8 cellular contexts compared by ENCODE assay signal in genomic region chr3:156816091-156816793, GRCh38. TPM values are rescaled to one million over a fixed set of nuclear protein-coding genes. Genes with fewer than 3 reads are reported as not detected.
DNase-seq lines count a peak whose midpoint lies in the region; ATAC-seq and TF ChIP-seq lines count a peak whose summit lies in the region.

No MANE protein-coding gene starts in this region.

- POLR2A ChIA-PET in MCF 10A (lab: Yijun Ruan, JAX): interaction anchor here (1.1 to 8.0 kb wide), 3 partner anchors 34 to 270 kb away, joined by 3 to 103 read pairs (median 4); partner anchors contain the start of gene TIPARP

- no peaks in the 10 kb centered on the region for H3K9me3 Mint-ChIP-seq in T-helper 2 cell treated with Interferon-gamma antibody and Interleukin-4, amounts not matched to agents 5 μg/mL and 100 μg/mL, for 36 hours
- no peaks in the 10 kb centered on the region for H3K9me3 Mint-ChIP-seq in MCF 10A (ENCODE audit: unreplicated experiment)

- CTCF ChIA-PET in MCF 10A (lab: Yijun Ruan, JAX): interaction anchor here (0.7 kb wide), 1 partner anchor 311 kb away, joined by 3 read pairs; no protein-coding TSS in a partner anchor

- intact Hi-C loops in MCF 10A (cut with micrococcal nuclease): loop anchor here (5.0 kb wide), 2 partner anchors 124 to 316 kb away; no protein-coding TSS in a partner anchor

- H3K27me3 ChIP-seq in kidney epithelial cell (ENCODE audit: control insufficient read depth, insufficient read depth, low read length): no peaks in the 10 kb centered on the region

- peaks cover 67% of the 10 kb centered on the region for H3K4me1 Mint-ChIP-seq in T-helper 2 cell treated with Interferon-gamma antibody and Interleukin-4, amounts not matched to agents 5 μg/mL and 100 μg/mL, for 36 hours (ENCODE audit: low read depth)
- H3K4me1 Mint-ChIP-seq in MCF 10A (ENCODE audit: insufficient read depth, unreplicated experiment): peaks cover 41% of the 10 kb centered on the region

- peaks cover 33% of the 10 kb centered on the region for H3K36me3 Mint-ChIP-seq in T-helper 2 cell treated with Interferon-gamma antibody and Interleukin-4, amounts not matched to agents 5 μg/mL and 100 μg/mL, for 36 hours (ENCODE audit: low read depth)
- peaks cover 6% of the 10 kb centered on the region for H3K36me3 Mint-ChIP-seq in MCF 10A (ENCODE audit: insufficient read depth, unreplicated experiment)

- no peak for TF ChIP-seq CTCF in MCF 10A (IDR thresholded peaks at IDR 0.05; ENCODE audit: unreplicated experiment)
- no peak for TF ChIP-seq CTCF in kidney epithelial cell (IDR thresholded peaks at IDR 0.05; ENCODE audit: insufficient read depth, low read length, poor library complexity, severe bottlenecking)

- H3K4me3 ChIP-seq in kidney epithelial cell (ENCODE audit: low read depth, low read length): peak overlapping the region; percentile 52

- H3K27ac Mint-ChIP-seq in T-helper 2 cell treated with Interferon-gamma antibody and Interleukin-4, amounts not matched to agents 5 μg/mL and 100 μg/mL, for 36 hours: peak overlapping the region; percentile 100
- H3K27ac Mint-ChIP-seq in MCF 10A (ENCODE audit: low read depth, unreplicated experiment): peak overlapping the region; percentile 95

- no peaks in the 10 kb centered on the region for H3K27me3 Mint-ChIP-seq in T-helper 2 cell treated with Interferon-gamma antibody and Interleukin-4, amounts not matched to agents 5 μg/mL and 100 μg/mL, for 36 hours (ENCODE audit: low read depth)
- no peaks in the 10 kb centered on the region for H3K27me3 Mint-ChIP-seq in MCF 10A (ENCODE audit: insufficient read depth, unreplicated experiment)

- no peaks in the 10 kb centered on the region for H3K36me3 ChIP-seq in kidney epithelial cell (ENCODE audit: control insufficient read depth, insufficient read depth, low read length)

- peak overlapping the region; percentile 95 for H3K4me3 Mint-ChIP-seq in T-helper 2 cell treated with Interferon-gamma antibody and Interleukin-4, amounts not matched to agents 5 μg/mL and 100 μg/mL, for 36 hours
- peak overlapping the region; percentile 82 for H3K4me3 Mint-ChIP-seq in MCF 10A (ENCODE audit: unreplicated experiment)

- BruUV-seq in MCF 10A (replicated peaks; lab: Mats Ljungman, UMichigan): no TSS peak

- peak; percentile 21 for ATAC-seq in HG03025 (IDR thresholded peaks at IDR 0.05; ENCODE audit: low FRiP score, unreplicated experiment)

- peak; percentile 43 for DNase-seq in NCI-H2029 (lab: John Stamatoyannopoulos, UW)
- no peak for DNase-seq in NCI-H2029 treated with DMSO at 0.1 percent for 48 hours (lab: John Stamatoyannopoulos, UW)
- DNase-seq in T-helper 2 cell treated with Interferon-gamma antibody and Interleukin-4, amounts not matched to agents 5 μg/mL and 100 μg/mL, for 36 hours (ENCODE audit: low spot score): peak; percentile 44
- peak; percentile 27 for DNase-seq in MCF 10A (ENCODE audit: unreplicated experiment)
- no peak for DNase-seq in kidney epithelial cell (ENCODE audit: low read depth)
- peak in 2 of 3 experiments; percentile 3 to 23 for DNase-seq in stimulated activated CD4-positive, alpha-beta T cell treated with anti-CD3 and anti-CD28 coated beads, TNF-alpha, amount 100 ng/mL, for 4 hours (ENCODE audit: low read depth in 3 of 3)
- DNase-seq in DMS114 treated with DMSO at 0.1 percent for 48 hours (lab: John Stamatoyannopoulos, UW; ENCODE audit: unreplicated experiment): no peak

RNA-seq across cellular contexts. Expression of gene LEKR1, which starts 9.9 kb away (rescaled TPM):
- 1.3 and 2.2 TPM in 2 replicates for total RNA-seq in MCF 10A (2022)
- 1.0 and 2.3 TPM in 2 replicates for total RNA-seq in kidney epithelial cell

Comparison
In these comparisons a context has a peak if more than half of its experiments do, and no peak if none do; other contexts are left out.
1. DNase-seq: peak in NCI-H2029 (single experiment), T-helper 2 cell treated with Interferon-gamma antibody and Interleukin-4, amounts not matched to agents 5 μg/mL and 100 μg/mL, for 36 hours (single experiment), MCF 10A (single experiment) and stimulated activated CD4-positive, alpha-beta T cell treated with anti-CD3 and anti-CD28 coated beads, TNF-alpha, amount 100 ng/mL, for 4 hours (2 of 3); none in NCI-H2029 treated with DMSO at 0.1 percent for 48 hours (single experiment), kidney epithelial cell (single experiment) and DMS114 treated with DMSO at 0.1 percent for 48 hours (single experiment).